Comparison of ENCODE assay signal across 1 cellular context in the genomic region with DNA sequence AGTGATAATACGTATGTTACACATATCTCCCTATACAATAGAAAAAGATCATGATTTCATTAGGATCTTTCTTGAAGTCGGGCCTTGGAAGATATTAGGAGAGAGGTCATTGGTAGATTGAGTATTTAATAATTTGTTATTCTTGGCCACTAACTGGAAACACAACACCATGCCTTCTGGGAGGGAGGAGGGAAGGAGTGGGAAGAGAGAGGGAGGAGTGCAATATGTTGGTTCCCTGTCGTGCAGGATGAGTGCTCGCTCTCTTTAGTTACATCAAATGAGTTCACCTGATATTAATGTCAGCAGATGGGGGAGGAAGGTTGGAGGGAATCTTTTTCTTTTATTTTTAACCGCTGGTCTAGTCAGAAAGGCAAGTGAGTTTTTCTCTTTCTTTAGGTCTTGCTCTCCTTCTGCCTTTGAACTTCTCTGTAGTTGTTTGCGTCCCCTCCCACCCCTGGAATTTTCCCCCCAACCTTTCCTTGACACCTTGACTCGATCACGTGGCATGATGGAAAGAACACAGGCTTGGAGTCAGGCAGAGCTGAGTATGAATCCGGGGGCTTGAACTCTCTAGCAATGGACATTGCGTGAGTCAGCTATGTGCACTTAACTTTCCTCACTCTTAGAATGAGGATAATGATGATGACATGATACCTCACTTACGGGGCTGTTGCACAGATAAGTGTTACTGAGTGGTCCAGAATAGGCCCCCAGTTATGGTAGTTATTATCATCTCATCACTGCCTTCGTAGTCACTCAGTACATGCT.
A peak's percentile ranks its signal among the peaks of the same experiment; 100 is the strongest.
TF ChIP-seq lines count a peak whose summit lies in the region.

No MANE protein-coding gene starts in this region.

TF ChIP-seq in IMR-90, 13 proteins besides CTCF, POLR2A, EP300 and RAD21:
- TF ChIP-seq MXI1 (IDR thresholded peaks at IDR 0.05; ENCODE audit: borderline replicate concordance, low read depth, low read length) (no peak), SMC3 (IDR thresholded peaks at IDR 0.05; ENCODE audit: low read depth, low read length) (no peak), MAZ (IDR thresholded peaks at IDR 0.05; ENCODE audit: borderline replicate concordance, low read depth, low read length) (0 out of 2 replicates have a peak, but pooled peaks have one; percentile 10), CEBPB (IDR thresholded peaks at IDR 0.05; ENCODE audit: low read depth, low read length) (peak; percentile 67), RFX5 (IDR thresholded peaks at IDR 0.05; ENCODE audit: low read depth, low read length) (no peak), NFE2L2 (IDR thresholded peaks at IDR 0.05; ENCODE audit: low read depth, low read length) (peak; percentile 39; the same call in 1 of the 2 replicates)
- TF ChIP-seq, protein P1, sequence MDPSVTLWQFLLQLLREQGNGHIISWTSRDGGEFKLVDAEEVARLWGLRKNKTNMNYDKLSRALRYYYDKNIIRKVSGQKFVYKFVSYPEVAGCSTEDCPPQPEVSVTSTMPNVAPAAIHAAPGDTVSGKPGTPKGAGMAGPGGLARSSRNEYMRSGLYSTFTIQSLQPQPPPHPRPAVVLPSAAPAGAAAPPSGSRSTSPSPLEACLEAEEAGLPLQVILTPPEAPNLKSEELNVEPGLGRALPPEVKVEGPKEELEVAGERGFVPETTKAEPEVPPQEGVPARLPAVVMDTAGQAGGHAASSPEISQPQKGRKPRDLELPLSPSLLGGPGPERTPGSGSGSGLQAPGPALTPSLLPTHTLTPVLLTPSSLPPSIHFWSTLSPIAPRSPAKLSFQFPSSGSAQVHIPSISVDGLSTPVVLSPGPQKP (IDR thresholded peaks at IDR 0.05; ENCODE audit: borderline replicate concordance, low read depth, low read length) = no peak
- TF ChIP-seq, protein P2, sequence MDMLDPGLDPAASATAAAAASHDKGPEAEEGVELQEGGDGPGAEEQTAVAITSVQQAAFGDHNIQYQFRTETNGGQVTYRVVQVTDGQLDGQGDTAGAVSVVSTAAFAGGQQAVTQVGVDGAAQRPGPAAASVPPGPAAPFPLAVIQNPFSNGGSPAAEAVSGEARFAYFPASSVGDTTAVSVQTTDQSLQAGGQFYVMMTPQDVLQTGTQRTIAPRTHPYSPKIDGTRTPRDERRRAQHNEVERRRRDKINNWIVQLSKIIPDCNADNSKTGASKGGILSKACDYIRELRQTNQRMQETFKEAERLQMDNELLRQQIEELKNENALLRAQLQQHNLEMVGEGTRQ (IDR thresholded peaks at IDR 0.05; ENCODE audit: low read depth, low read length) = peak; percentile 68
